8 cellular contexts compared by ENCODE assay signal in genomic region chr4:20684852-20685763, GRCh38. TPM values are rescaled to one million over a fixed set of nuclear protein-coding genes. Genes with fewer than 3 reads are reported as not detected.
DNase-seq lines count a peak whose midpoint lies in the region; ATAC-seq, FAIRE-seq and TF ChIP-seq lines count a peak whose summit lies in the region.

No MANE protein-coding gene starts in this region.

- no peaks in the 10 kb centered on the region for H4K20me1 ChIP-seq in K562 (replicated peaks; ENCODE audit: control insufficient read depth, insufficient read depth, low read length)

- H3K4me1 ChIP-seq in K562 (replicated peaks in 1 of 2; ENCODE audit: control insufficient read depth in 2 of 2, insufficient read depth in 2 of 2, low read length in 2 of 2): no peaks in the 10 kb centered on the region
- no peaks in the 10 kb centered on the region for H3K4me1 ChIP-seq in lung (ENCODE audit: control insufficient read depth in 2 of 2, insufficient read depth in 2 of 2, low read length in 2 of 2)

- no peak for TF ChIP-seq POLR2A in K562 (conservative IDR thresholded peaks at IDR 0.05)

- H3K9me1 ChIP-seq in K562 (ENCODE audit: control insufficient read depth, insufficient read depth, low read length): no peaks in the 10 kb centered on the region

- H3K4me3 ChIP-seq in K562 (no peak overlapping the region), lung (no peak overlapping the region)

- H3K27ac ChIP-seq in K562 (ENCODE audit: extremely low read depth, low read depth, low read length) (no peak overlapping the region), lung (ENCODE audit: low read depth in 1 of 2, low read length in 1 of 2) (no peak overlapping the region)

- CTCF ChIA-PET in K562 (lab: Yijun Ruan, JAX; ENCODE audit: low intra/inter-chr PET ratio): interaction anchor here (0.7 to 2.5 kb wide), 4 partner anchors 263 to 1996 kb away, joined by 3 to 8 read pairs (median 4); no protein-coding TSS in a partner anchor

- DNase-seq in SIG-M5 treated with dmso at 0.1 percent for 504 hours (lab: John Stamatoyannopoulos, UW; ENCODE audit: unreplicated experiment): peak; percentile 37
- DNase-seq in SIG-M5 (lab: John Stamatoyannopoulos, UW): no peak
- DNase-seq in NCI-H146 (lab: John Stamatoyannopoulos, UW): peak; percentile 22
- peak; percentile 16 to 29 (median 24) for DNase-seq in K562 (ENCODE audit: extremely low read depth in 1 of 4, low spot score in 3 of 4)
- no peak for DNase-seq in lung (ENCODE audit: low spot score)
- no peak for DNase-seq in stimulated activated CD4-positive, alpha-beta T cell treated with anti-CD3 and anti-CD28 coated beads, Interleukin-2, amount 100 ng/mL, for 48 hours

- 7% methylated on average over 6 of the region's 6 CpGs for WGBS in K562 (ENCODE audit: insufficient coverage, low coverage, missing lambda C conversion rate)
- 32 to 42% methylated on average over 6 of the region's 6 CpGs for WGBS in lung, 2 donors

- POLR2A ChIA-PET in K562 (lab: Yijun Ruan, JAX): interaction anchor here (0.6 to 1.2 kb wide), 2 partner anchors 15 to 49 kb away, joined by 3 to 5 read pairs; partner anchors contain the start of gene PACRGL

- 0 out of 3 replicates have a peak, but pooled peaks have one; percentile 39 for ATAC-seq in K562
- peak; percentile 54 for ATAC-seq in lung (ENCODE audit: insufficient read depth, low FRiP score)
- ATAC-seq in HG02884 (IDR thresholded peaks at IDR 0.05; ENCODE audit: unreplicated experiment): no peak
- ATAC-seq in HG03469 (IDR thresholded peaks at IDR 0.05; ENCODE audit: unreplicated experiment): no peak

- no peaks in the 10 kb centered on the region for H3K36me3 ChIP-seq in K562 (ENCODE audit: control insufficient read depth, insufficient read depth, low read length)
- H3K36me3 ChIP-seq in lung (ENCODE audit: control insufficient read depth in 2 of 2, insufficient read depth in 2 of 2, low read length in 2 of 2): no peaks in the 10 kb centered on the region

- no peak for TF ChIP-seq EP300 in K562 (IDR thresholded peaks at IDR 0.05; ENCODE audit: low read length)

- H3K9ac ChIP-seq in K562 (ENCODE audit: insufficient read depth in 1 of 2, low read depth in 2 of 2, low read length in 2 of 2): no peak overlapping the region

- H3K27me3 ChIP-seq in K562 (ENCODE audit: control insufficient read depth in 2 of 2, insufficient read depth in 2 of 2, low read length in 2 of 2): no peaks in the 10 kb centered on the region; a peak in 1 of 5 replicates
- no peaks in the 10 kb centered on the region for H3K27me3 ChIP-seq in lung (ENCODE audit: control insufficient read depth, insufficient read depth)

- TF ChIP-seq CTCF in K562 (IDR thresholded peaks at IDR 0.05 in 2 of 3, conservative IDR thresholded peaks at IDR 0.05 in 1 of 3; ENCODE audit: insufficient read depth in 2 of 3, low read depth in 1 of 3, low read length in 3 of 3) (peak in 2 of 3 experiments; percentile 33 to 72; a peak in 3 of 6 replicates), lung (IDR thresholded peaks at IDR 0.05; ENCODE audit: control extremely low read depth, extremely low read depth) (peak; percentile 40)

- peak; percentile 68 to 69 for TF ChIP-seq RAD21 in K562 (CRISPR knock-in tag; conservative IDR thresholded peaks at IDR 0.05 in 1 of 2, IDR thresholded peaks at IDR 0.05 in 1 of 2)

- H3K79me2 ChIP-seq in K562 (ENCODE audit: control insufficient read depth, insufficient read depth, low read length): no peaks in the 10 kb centered on the region

- H3K9me3 ChIP-seq in K562 (replicated peaks; ENCODE audit: control insufficient read depth, insufficient read depth, low read depth, low read length): no peaks in the 10 kb centered on the region
- no peaks in the 10 kb centered on the region for H3K9me3 ChIP-seq in lung (ENCODE audit: control insufficient read depth in 2 of 2, insufficient read depth in 1 of 2, low read length in 1 of 2)

- in situ Hi-C loops in K562 (cut with MboI): loop anchor here (5.0 to 25.0 kb wide), 3 partner anchors 263 to 1998 kb away; no protein-coding TSS in a partner anchor

- H3K4me2 ChIP-seq in K562 (ENCODE audit: insufficient read depth, low read length): no peak overlapping the region; the same call in 1 of the 2 replicates

- no TSS peak for BruUV-seq in K562 (replicated peaks; lab: Mats Ljungman, UMichigan)

- H2AFZ ChIP-seq in K562 (ENCODE audit: low read depth, low read length): no peak overlapping the region; the same call in 1 of the 2 replicates

- no peak for FAIRE-seq in K562 (lab: Jason Lieb, UNC)

- intact Hi-C loops in K562 (cut with micrococcal nuclease): loop anchor here (1.0 to 10.0 kb wide), 6 partner anchors 140 to 1996 kb away; no protein-coding TSS in a partner anchor

TF ChIP-seq in K562, 482 proteins besides CTCF, POLR2A, EP300 and RAD21:
- TF ChIP-seq RB1 (IDR thresholded peaks at IDR 0.05; ENCODE audit: low read depth): peak; percentile 18; the same call in 1 of the 2 replicates
- TF ChIP-seq BDP1 (IDR thresholded peaks at IDR 0.05; ENCODE audit: insufficient read depth, insufficient read length): no peak
- peak; percentile 33; the same call in 1 of the 2 replicates for TF ChIP-seq SMC3 (conservative IDR thresholded peaks at IDR 0.05; ENCODE audit: insufficient read depth, low read depth, low read length)
- no peak for TF ChIP-seq ZNF668 (CRISPR knock-in tag; IDR thresholded peaks at IDR 0.05)

RNA-seq across cellular contexts. Expression of gene PACRGL, which starts 15.2 kb away (rescaled TPM):
- total RNA-seq in K562 (2011; cell fraction: chromatin; rRNA removed; ENCODE audit: low replicate concordance): 36.9 and 74.5 TPM in 2 replicates
- 33.8 and 36.4 TPM in 2 replicates for total RNA-seq in K562 (2011; cell fraction: nucleolus; rRNA removed)
- total RNA-seq in K562 (2011; cell fraction: nucleoplasm; rRNA removed): 42.4 and 47.6 TPM in 2 replicates
- total RNA-seq in K562 (2014; rRNA removed): 54.6 and 66.0 TPM in 2 replicates
- 35.9 and 36.8 TPM in 2 replicates for total RNA-seq in K562 (2014; rRNA removed; fragmentation: Illumina TruSeq; extraction: Trizol)
- total RNA-seq in K562 (2015; rRNA removed; fragmentation: Illumina TruSeq; extraction: Trizol): 23.8 and 24.8 TPM in 2 replicates
- 22.7 and 26.4 TPM in 2 replicates for total RNA-seq in K562 (2021)
- polyA plus RNA-seq in K562 (2011; rRNA removed): 21.3 and 37.9 TPM in 2 replicates
- polyA plus RNA-seq in K562 (2011; cell fraction: cytosol; rRNA removed): 11.1 and 12.1 TPM in 2 replicates
- polyA plus RNA-seq in K562 (2011; cell fraction: nucleus; rRNA removed): 19.2 and 43.2 TPM in 2 replicates
- 11.1 and 17.3 TPM in 2 replicates for polyA plus RNA-seq in K562 (2012)
- polyA plus RNA-seq in K562 (2014; fragmentation: Illumina TruSeq; extraction: Trizol): 26.3 and 27.5 TPM in 2 replicates
- 1 to 10 TPM; 6.6 to 8.0 TPM for polyA plus RNA-seq in K562 (2014; fragmentation: Nextera tagmentation; extraction: Ambion mirVana)
- polyA plus RNA-seq in K562 (2014; rRNA removed): 48.2 and 55.0 TPM in 2 replicates
- polyA minus RNA-seq in K562 (2011; rRNA and poly(A)+ RNA removed): 26.7 and 32.3 TPM in 2 replicates
- polyA minus RNA-seq in K562 (2011; cell fraction: cytosol; rRNA and poly(A)+ RNA removed): 11.7 and 14.2 TPM in 2 replicates
- polyA minus RNA-seq in K562 (2011; cell fraction: nucleus; rRNA and poly(A)+ RNA removed): 54.3 and 93.0 TPM in 2 replicates
- total RNA-seq in lung: 10 to 100 TPM; 18.8 to 34.6 TPM
- polyA plus RNA-seq in lung: 10 to 100 TPM in 1 of 2 donors, 1 to 10 TPM in 1; 9.1 to 13.7 TPM

Comparison
In these comparisons a context has a peak if more than half of its experiments do, and no peak if none do; other contexts are left out.
1. DNase-seq: peak in SIG-M5 treated with dmso at 0.1 percent for 504 hours (single experiment), NCI-H146 (single experiment) and K562 (4 of 4); none in SIG-M5 (single experiment), lung (single experiment) and stimulated activated CD4-positive, alpha-beta T cell treated with anti-CD3 and anti-CD28 coated beads, Interleukin-2, amount 100 ng/mL, for 48 hours (0 of 2).
2. ATAC-seq: peak in K562 (single experiment) and lung (single experiment); none in HG02884 (single experiment) and HG03469 (single experiment).